Comparison of ENCODE assay signal across 28 cellular contexts in genomic region chr2:127560929-127561275, GRCh38. TPM values are rescaled to one million over a fixed set of nuclear protein-coding genes. Genes with fewer than 3 reads are reported as not detected.
DNase-seq lines count a peak whose midpoint lies in the region; ATAC-seq and TF ChIP-seq lines count a peak whose summit lies in the region.
"Had no signal": no experiment of that assay in that cellular context is flagged by ENCODE, and none has a peak within 500 bp of the region (broad histone marks: within the 10 kb centered on the region; RNA-seq: fewer than 3 reads in every experiment).

No MANE protein-coding gene starts in this region.

- no peaks in the 10 kb centered on the region for H3K4me1 Mint-ChIP-seq in neural progenitor cell
- H3K4me1 Mint-ChIP-seq: neural crest cell had no signal

- H3K9me3 Mint-ChIP-seq in neural progenitor cell, result peaks cover 3% of the 10 kb centered on the region
- H3K9me3 Mint-ChIP-seq: central memory CD8-positive, alpha-beta T cell; neural crest cell had no signal

- no peak for ATAC-seq in left lobe of liver
- ATAC-seq: stimulated activated naive CD8-positive, alpha-beta T cell treated with anti-CD3 and anti-CD28 coated beads, Interleukin-15, Interleukin-2, amounts not matched to agents 100 U/mL and 50 U/mL, for 24 hours had no signal

- TF ChIP-seq CTCF in AG10803 (conservative IDR thresholded peaks at IDR 0.05; ENCODE audit: low read length) (no peak), fibroblast of mammary gland (conservative IDR thresholded peaks at IDR 0.05; ENCODE audit: control insufficient read depth, insufficient read depth, low read depth, low read length) (no peak), neural progenitor cell (IDR thresholded peaks at IDR 0.05) (no peak)

- H3K4me3 Mint-ChIP-seq in neural progenitor cell, result no peak overlapping the region
- H3K4me3 Mint-ChIP-seq: CD8-positive, alpha-beta memory T cell; central memory CD8-positive, alpha-beta T cell; IgD-negative memory B cell; neural crest cell; T-helper 2 cell treated with Interferon-gamma antibody and Interleukin-4, amounts not matched to agents 5 μg/mL and 100 μg/mL, for 36 hours had no signal

- H3K27ac ChIP-seq in neural progenitor cell, result no peak overlapping the region
- H3K27ac ChIP-seq: heart right ventricle, Peyer's patch, right lobe of liver, WERI-Rb-1 had no signal

- H3K27me3 Mint-ChIP-seq in neural progenitor cell (ENCODE audit: insufficient read depth, low read depth), result peaks cover 10% of the 10 kb centered on the region

- no peaks in the 10 kb centered on the region for H3F3A ChIP-seq in neural progenitor cell (ENCODE audit: low read depth)

- peaks cover 40% of the 10 kb centered on the region for H3K4me1 ChIP-seq in adipocyte (ENCODE audit: control insufficient read depth, insufficient read depth, low read length)
- no peaks in the 10 kb centered on the region for H3K4me1 ChIP-seq in neural progenitor cell
- H3K4me1 ChIP-seq: BE2C, HAP-1, right lobe of liver had no signal

- H3K36me3 ChIP-seq in adipocyte (ENCODE audit: control insufficient read depth, insufficient read depth, low read length, severe bottlenecking), result no peaks in the 10 kb centered on the region
- no peaks in the 10 kb centered on the region for H3K36me3 ChIP-seq in neural progenitor cell
- H3K36me3 ChIP-seq: BE2C, HAP-1, heart right ventricle, right lobe of liver, WERI-Rb-1 had no signal

- no peaks in the 10 kb centered on the region for H3K27me3 ChIP-seq in adipocyte (replicated peaks; ENCODE audit: control insufficient read depth, insufficient read depth, low read length)
- no peaks in the 10 kb centered on the region for H3K27me3 ChIP-seq in neural progenitor cell
- H3K27me3 ChIP-seq: BE2C, heart right ventricle, Peyer's patch, right lobe of liver had no signal

- no peaks in the 10 kb centered on the region for H3K79me2 ChIP-seq in neural progenitor cell (ENCODE audit: low read depth)

- H3K9me3 ChIP-seq in adipocyte (ENCODE audit: control insufficient read depth, low read length) (peaks cover 14% of the 10 kb centered on the region), neural progenitor cell (ENCODE audit: low read depth) (no peaks in the 10 kb centered on the region)
- H3K9me3 ChIP-seq: BE2C, Peyer's patch, right lobe of liver had no signal

- H3K4me2 ChIP-seq in neural progenitor cell, result no peak overlapping the region

- H3K9ac ChIP-seq in adipocyte (ENCODE audit: low read length) (peak overlapping the region; percentile 47), neural progenitor cell (no peak overlapping the region)

- no peaks in the 10 kb centered on the region for H4K20me1 ChIP-seq in neural progenitor cell (ENCODE audit: low read depth)

- no peak overlapping the region for H3K27ac Mint-ChIP-seq in neural progenitor cell
- H3K27ac Mint-ChIP-seq: CD8-positive, alpha-beta memory T cell; T-helper 2 cell treated with Interferon-gamma antibody and Interleukin-4, amounts not matched to agents 5 μg/mL and 100 μg/mL, for 36 hours had no signal

- H3K4me3 ChIP-seq in AG10803 (ENCODE audit: low read length) (no peak overlapping the region), adipocyte (ENCODE audit: low read length) (no peak overlapping the region), fibroblast of mammary gland (ENCODE audit: control insufficient read depth, low read depth, low read length) (no peak overlapping the region), neural progenitor cell (no peak overlapping the region)
- H3K4me3 ChIP-seq: HAP-1, heart right ventricle, lung, Peyer's patch, right lobe of liver had no signal

- H2AFZ ChIP-seq in neural progenitor cell (replicated peaks), result peak overlapping the region; percentile 45

- DNase-seq in AG10803 (ENCODE audit: low read depth), result peak; percentile 61
- no peak for DNase-seq in adipocyte (ENCODE audit: low read depth)
- DNase-seq in fibroblast of mammary gland (ENCODE audit: low read depth), result peak; percentile 85
- DNase-seq in neural progenitor cell (ENCODE audit: low spot score), result no peak
- DNase-seq in left lobe of liver (ENCODE audit: low spot score), result no peak
- DNase-seq in T1000 (lab: John Stamatoyannopoulos, UW), result no peak
- no peak for DNase-seq in NCI-H2171 (lab: John Stamatoyannopoulos, UW)
- DNase-seq in kidney tubule cell (ENCODE audit: low spot score), result no peak
- DNase-seq: activated CD4-positive, alpha-beta T cell treated with anti-CD3 and anti-CD28 coated beads for 48 hours; activated naive CD4-positive, alpha-beta T cell treated with anti-CD3 and anti-CD28 coated beads, Interleukin-2, amount 50 U/mL, for 16 hours; BE2C; CD8-positive, alpha-beta memory T cell; DMS153; heart right ventricle; kidney glomerular epithelial cell; NCI-H1092; NCI-H187 treated with DMSO at 0.1 percent for 48 hours; SHP77 treated with DMSO at 0.1 percent for 48 hours; stimulated activated naive CD8-positive, alpha-beta T cell treated with anti-CD3 and anti-CD28 coated beads, Interleukin-15, Interleukin-2, amounts not matched to agents 100 U/mL and 50 U/mL, for 24 hours; WERI-Rb-1 had no signal

- H3K36me3 Mint-ChIP-seq in neural progenitor cell, result no peaks in the 10 kb centered on the region

RNA-seq across cellular contexts. Expression of gene MYO7B, which starts 25.4 kb away (rescaled TPM):
- total RNA-seq in neural progenitor cell (ENCODE audit: low replicate concordance) (0.03 TPM in 1 of 2 replicates, not detected in the other), left lobe of liver (0.63 TPM)
- total RNA-seq: CD8-positive, alpha-beta memory T cell had no signal

RNA-seq across cellular contexts. Expression of gene IWS1, which starts 34.6 kb away (rescaled TPM):
- 77.8 and 115 TPM in 2 replicates for total RNA-seq in neural progenitor cell (ENCODE audit: low replicate concordance)
- 19.1 TPM for total RNA-seq in left lobe of liver

Comparison
In these comparisons a context has a peak if more than half of its experiments do, and no peak if none do; other contexts are left out.
1. DNase-seq: peak in AG10803 (single experiment) and fibroblast of mammary gland (single experiment); none in adipocyte (single experiment), neural progenitor cell (single experiment), left lobe of liver (single experiment), T1000 (single experiment), NCI-H2171 (single experiment) and kidney tubule cell (single experiment).